Comparison of ENCODE assay signal across 22 cellular contexts in genomic region chr21:34770581-34770980, GRCh38.
DNase-seq lines count a peak whose midpoint lies in the region; ATAC-seq, FAIRE-seq and TF ChIP-seq lines count a peak whose summit lies in the region.
"Had no signal": no experiment of that assay in that cellular context is flagged by ENCODE, and none has a peak within 500 bp of the region (broad histone marks: within the 10 kb centered on the region; RNA-seq: fewer than 3 reads in every experiment).

No MANE protein-coding gene starts in this region.

- TF ChIP-seq POLR2A in K562 (conservative IDR thresholded peaks at IDR 0.05), result no peak

- H3F3A ChIP-seq in PC-9 (ENCODE audit: insufficient read depth, low read depth), result peaks cover 6% of the 10 kb centered on the region

- CTCF ChIA-PET in PC-9 (lab: Charles Lee) (interaction anchor here (0.7 kb wide), 1 partner anchor 84 kb away, joined by 3 read pairs; no protein-coding TSS in a partner anchor), K562 (lab: Yijun Ruan, JAX; ENCODE audit: low intra/inter-chr PET ratio) (no interaction called here)

- no peaks in the 10 kb centered on the region for H3K9me1 ChIP-seq in K562 (ENCODE audit: control insufficient read depth, insufficient read depth, low read length)

- H3K4me2 ChIP-seq in PC-9 (peak overlapping the region; percentile 40; the same call in 1 of the 2 replicates), K562 (ENCODE audit: insufficient read depth, low read length) (no peak overlapping the region)

- H3K36me3 ChIP-seq in PC-9 (ENCODE audit: low read depth) (no peaks in the 10 kb centered on the region), K562 (ENCODE audit: control insufficient read depth, insufficient read depth, low read length) (no peaks in the 10 kb centered on the region)

- no peak for TF ChIP-seq RAD21 in K562 (CRISPR knock-in tag; conservative IDR thresholded peaks at IDR 0.05 in 1 of 2, IDR thresholded peaks at IDR 0.05 in 1 of 2)

- BruUV-seq in PC-9 (replicated peaks; lab: Mats Ljungman, UMichigan) (no TSS peak), K562 (replicated peaks; lab: Mats Ljungman, UMichigan) (no TSS peak)

- H3K9me3 ChIP-seq in PC-9 (ENCODE audit: insufficient read depth, low read depth), result no peaks in the 10 kb centered on the region
- H3K9me3 ChIP-seq in K562 (replicated peaks; ENCODE audit: control insufficient read depth, insufficient read depth, low read depth, low read length), result no peaks in the 10 kb centered on the region

- peaks cover 35% of the 10 kb centered on the region for H3K4me1 ChIP-seq in PC-9 (replicated peaks; ENCODE audit: insufficient read depth)
- H3K4me1 ChIP-seq in K562 (replicated peaks in 1 of 2; ENCODE audit: control insufficient read depth in 2 of 2, insufficient read depth in 2 of 2, low read length in 2 of 2), result no peaks in the 10 kb centered on the region

- H2AFZ ChIP-seq in PC-9, result no peak overlapping the region
- no peak overlapping the region for H2AFZ ChIP-seq in K562 (ENCODE audit: low read depth, low read length)
- H2AFZ ChIP-seq: GM23248 had no signal

- no peaks in the 10 kb centered on the region for H3K27me3 ChIP-seq in PC-9 (ENCODE audit: insufficient read depth, low read depth)
- H3K27me3 ChIP-seq in K562 (ENCODE audit: control insufficient read depth in 2 of 2, insufficient read depth in 2 of 2, low read length in 2 of 2), result peaks cover 0 to 3% of the 10 kb centered on the region in 2 experiments; a peak in 3 of 5 replicates

- intact Hi-C loops in PC-9 (cut with micrococcal nuclease; ENCODE audit: unreplicated experiment) (no loop called here), K562 (cut with micrococcal nuclease) (no loop called here)

- no peak overlapping the region for H3K9ac ChIP-seq in K562 (ENCODE audit: insufficient read depth in 1 of 2, low read depth in 2 of 2, low read length in 2 of 2)

- FAIRE-seq in K562 (lab: Jason Lieb, UNC), result no peak
- peak; percentile 17 for FAIRE-seq in islet of Langerhans (lab: Jason Lieb, UNC)
- FAIRE-seq: GM19239 had no signal

- in situ Hi-C loops in K562 (cut with MboI), result no loop called here

- POLR2A ChIA-PET in PC-9 (lab: Charles Lee; ENCODE audit: unreplicated experiment), result no interaction called here
- POLR2A ChIA-PET in K562 (lab: Yijun Ruan, JAX), result interaction anchor here (0.5 to 0.6 kb wide), 2 partner anchors 10 to 16 kb away, joined by 3 read pairs; no protein-coding TSS in a partner anchor

- H3K79me2 ChIP-seq in PC-9 (ENCODE audit: low read depth) (no peaks in the 10 kb centered on the region), K562 (ENCODE audit: control insufficient read depth, insufficient read depth, low read length) (no peaks in the 10 kb centered on the region)

- no peak for TF ChIP-seq EP300 in K562 (IDR thresholded peaks at IDR 0.05; ENCODE audit: low read length)

- H3K9me2 ChIP-seq in PC-9 (ENCODE audit: insufficient read depth), result no peaks in the 10 kb centered on the region

- 14% methylated on average over 4 of the region's 4 CpGs for whole genome bisulfite sequencing in K562 (ENCODE audit: insufficient coverage, low coverage, missing lambda C conversion rate)

- no peak overlapping the region for H3K4me3 ChIP-seq in PC-9
- H3K4me3 ChIP-seq in K562, result no peak overlapping the region
- H3K4me3 ChIP-seq: GM23248 had no signal

- DNase-seq in PC-9, result no peak
- no peak for DNase-seq in K562 (ENCODE audit: extremely low read depth in 1 of 4, low spot score in 3 of 4)
- no peak for DNase-seq in NCI-H226
- DNase-seq in NOMO-1 treated with dmso at 0.1 percent for 144 hours (lab: John Stamatoyannopoulos, UW; ENCODE audit: unreplicated experiment), result no peak
- no peak for DNase-seq in stimulated activated naive CD4-positive, alpha-beta T cell (lab: John Stamatoyannopoulos, UW)
- DNase-seq: CD4-positive, alpha-beta memory T cell; DMS153; GF-D8; GM23248; HCEC 1CT; MM.1S; NCI-H1092; NCI-H1436 treated with DMSO at 0.1 percent for 48 hours; NCI-H2081 treated with DMSO at 0.1 percent for 48 hours; NCI-H510A; NCI-H748 treated with DMSO at 0.1 percent for 48 hours; NK-92 treated with Interleukin-12 subunit alpha and Interleukin-12 subunit beta, amount 100 ng/mL, for 24 hours; SHP77 had no signal

- TF ChIP-seq CTCF in PC-9 (conservative IDR thresholded peaks at IDR 0.05) (no peak), K562 (IDR thresholded peaks at IDR 0.05 in 2 of 3, conservative IDR thresholded peaks at IDR 0.05 in 1 of 3; ENCODE audit: insufficient read depth in 2 of 3, low read depth in 1 of 3, low read length in 3 of 3) (no peak)

- H4K20me1 ChIP-seq in PC-9 (ENCODE audit: insufficient read depth), result no peaks in the 10 kb centered on the region
- no peaks in the 10 kb centered on the region for H4K20me1 ChIP-seq in K562 (replicated peaks; ENCODE audit: control insufficient read depth, insufficient read depth, low read length)

- ATAC-seq in K562 (no peak), GM21723 (IDR thresholded peaks at IDR 0.05; ENCODE audit: unreplicated experiment) (no peak)
- ATAC-seq: SK-N-SH treated with all-trans-retinoic acid at 6 μM for 48 hours had no signal

- H3K27ac ChIP-seq in PC-9, result peak overlapping the region; percentile 91
- H3K27ac ChIP-seq in K562 (ENCODE audit: extremely low read depth, low read depth, low read length), result no peak overlapping the region

TF ChIP-seq in K562, 482 proteins besides CTCF, POLR2A, EP300 and RAD21:
- TF ChIP-seq TAL1 (IDR thresholded peaks at IDR 0.05) (no peak), ZFP36 (IDR thresholded peaks at IDR 0.05; ENCODE audit: low read depth, low read length, partially characterized antibody) (peak; percentile 31)
